ENCODE assay signal across 8 cellular contexts in the genomic region with DNA sequence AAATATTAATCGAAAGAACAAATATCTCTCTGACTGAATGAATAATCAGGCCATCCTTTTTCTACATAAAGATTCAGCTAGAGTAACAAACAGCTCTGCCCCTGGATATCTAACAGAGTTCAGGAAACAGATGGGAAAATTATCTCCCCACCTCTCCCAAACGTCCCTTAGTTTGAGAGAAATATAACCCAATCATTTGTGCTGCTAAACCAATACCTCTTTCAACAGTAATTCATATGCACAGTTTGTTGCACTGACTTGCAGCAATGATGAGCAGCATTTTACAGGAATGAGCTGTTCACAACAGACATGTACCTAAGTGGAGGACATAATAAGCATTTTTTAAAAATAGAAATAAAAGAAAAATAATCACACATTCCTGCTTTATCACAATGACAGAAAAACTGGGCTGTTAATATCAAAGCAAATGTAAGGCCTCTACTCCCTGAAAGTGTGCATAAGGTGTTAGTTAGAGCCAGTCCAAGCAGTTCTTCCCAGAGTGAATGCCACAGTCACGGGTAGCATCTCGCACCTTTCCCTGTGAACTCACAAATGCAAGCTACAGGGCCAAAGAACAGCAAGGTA. TPM values are rescaled to one million over a fixed set of nuclear protein-coding genes. Genes with fewer than 3 reads are reported as not detected.
DNase-seq lines count a peak whose midpoint lies in the region; TF ChIP-seq lines count a peak whose summit lies in the region.

No MANE protein-coding gene starts in this region.

- H3K9ac ChIP-seq in adipocyte (ENCODE audit: low read length), result peak overlapping the region; percentile 96

- H3K36me3 ChIP-seq in adipocyte (ENCODE audit: control insufficient read depth, insufficient read depth, low read length, severe bottlenecking), result no peaks in the 10 kb centered on the region
- H3K36me3 ChIP-seq in suprapubic skin, result no peaks in the 10 kb centered on the region

- DNase-seq in activated CD4-positive, alpha-beta T cell treated with anti-CD3 and anti-CD28 coated beads, Interleukin-2, amount 10 ng/mL, durations not matched to agents 7 days and 5 days, result no peak
- no peak for DNase-seq in activated CD4-positive, alpha-beta T cell treated with anti-CD3 and anti-CD28 coated beads, Interleukin-2, amount 50 U/mL, for 1 hour
- DNase-seq in adipocyte (ENCODE audit: low read depth), result no peak
- no peak for DNase-seq in immature natural killer cell
- no peak for DNase-seq in suprapubic skin (ENCODE audit: low spot score in 2 of 2)
- DNase-seq in stimulated activated naive CD4-positive, alpha-beta T cell treated with Interleukin-2 at 50 U/mL for 16 hours (lab: John Stamatoyannopoulos, UW), result no peak
- no peak for DNase-seq in AG08395 (ENCODE audit: low spot score)
- no peak for DNase-seq in hepatic stellate cell (ENCODE audit: low spot score)

- no peak for TF ChIP-seq CTCF in suprapubic skin (IDR thresholded peaks at IDR 0.05)

- H3K4me3 ChIP-seq in adipocyte (ENCODE audit: low read length) (peak overlapping the region; percentile 97), suprapubic skin (peak overlapping the region; percentile 79)

- 38% methylated on average over 4 of the region's 4 CpGs for WGBS in suprapubic skin

- POLR2A ChIA-PET in activated CD4-positive, alpha-beta T cell treated with anti-CD3 and anti-CD28 coated beads, Interleukin-2, amount 10 ng/mL, durations not matched to agents 7 days and 5 days (lab: Charles Lee), result no interaction called here

- CTCF ChIA-PET in activated CD4-positive, alpha-beta T cell treated with anti-CD3 and anti-CD28 coated beads, Interleukin-2, amount 10 ng/mL, durations not matched to agents 7 days and 5 days (lab: Charles Lee), result interaction anchor here (0.5 to 7.8 kb wide), 8 partner anchors 8 to 351 kb away, joined by 3 to 42 read pairs (median 3); no protein-coding TSS in a partner anchor

- H3K36me3 Mint-ChIP-seq in activated CD4-positive, alpha-beta T cell treated with anti-CD3 and anti-CD28 coated beads, Interleukin-2, amount 10 ng/mL, durations not matched to agents 7 days and 5 days (ENCODE audit: low read depth), result peaks cover 13% of the 10 kb centered on the region
- H3K36me3 Mint-ChIP-seq in immature natural killer cell, result no peaks in the 10 kb centered on the region

- TF ChIP-seq POLR2A in suprapubic skin (IDR thresholded peaks at IDR 0.05), result no peak

- no peaks in the 10 kb centered on the region for H3K27me3 ChIP-seq in adipocyte (replicated peaks; ENCODE audit: control insufficient read depth, insufficient read depth, low read length)
- no peaks in the 10 kb centered on the region for H3K27me3 ChIP-seq in suprapubic skin

- H3K27ac Mint-ChIP-seq in activated CD4-positive, alpha-beta T cell treated with anti-CD3 and anti-CD28 coated beads, Interleukin-2, amount 10 ng/mL, durations not matched to agents 7 days and 5 days, result no peak overlapping the region
- H3K27ac Mint-ChIP-seq in immature natural killer cell, result peak overlapping the region in 4 of 6 donors; percentile 55 to 94 (median 86)

- peak overlapping the region; percentile 92 for H3K4me3 Mint-ChIP-seq in activated CD4-positive, alpha-beta T cell treated with anti-CD3 and anti-CD28 coated beads, Interleukin-2, amount 10 ng/mL, durations not matched to agents 7 days and 5 days
- peak overlapping the region; percentile 92 to 96 (median 94) for H3K4me3 Mint-ChIP-seq in immature natural killer cell

- no peak for TF ChIP-seq EP300 in suprapubic skin (IDR thresholded peaks at IDR 0.05)

- H3K9me3 Mint-ChIP-seq in activated CD4-positive, alpha-beta T cell treated with anti-CD3 and anti-CD28 coated beads, Interleukin-2, amount 10 ng/mL, durations not matched to agents 7 days and 5 days, result peaks cover 2% of the 10 kb centered on the region
- no peaks in the 10 kb centered on the region for H3K9me3 Mint-ChIP-seq in immature natural killer cell

- H3K9me3 ChIP-seq in adipocyte (ENCODE audit: control insufficient read depth, low read length) (no peaks in the 10 kb centered on the region), suprapubic skin (no peaks in the 10 kb centered on the region)

- H3K27me3 Mint-ChIP-seq in activated CD4-positive, alpha-beta T cell treated with anti-CD3 and anti-CD28 coated beads, Interleukin-2, amount 10 ng/mL, durations not matched to agents 7 days and 5 days, result no peaks in the 10 kb centered on the region
- peaks cover 2 to 14% (median 5%) of the 10 kb centered on the region in 3 donors for H3K27me3 Mint-ChIP-seq in immature natural killer cell (ENCODE audit: low read depth in 3 of 3)

- H3K4me1 Mint-ChIP-seq in activated CD4-positive, alpha-beta T cell treated with anti-CD3 and anti-CD28 coated beads, Interleukin-2, amount 10 ng/mL, durations not matched to agents 7 days and 5 days, result peaks cover 49% of the 10 kb centered on the region
- H3K4me1 Mint-ChIP-seq in immature natural killer cell, result peaks cover 50 to 73% of the 10 kb centered on the region in 2 donors

- H3K27ac ChIP-seq in suprapubic skin, result peak overlapping the region; percentile 93

- H3K4me1 ChIP-seq in adipocyte (ENCODE audit: control insufficient read depth, insufficient read depth, low read length) (peaks cover 40% of the 10 kb centered on the region), suprapubic skin (peaks cover 52% of the 10 kb centered on the region)

RNA-seq across cellular contexts. Expression of a gene that starts 2.3 kb away (rescaled TPM):
- 10 to 100 TPM; 23.1 to 25.7 TPM for total RNA-seq in activated CD4-positive, alpha-beta T cell treated with anti-CD3 and anti-CD28 coated beads, Interleukin-2, amount 10 ng/mL, durations not matched to agents 7 days and 5 days
- polyA plus RNA-seq in immature natural killer cell, result 10 to 100 TPM; 10.8 to 21.6 (median 12.6) TPM
- 10 to 100 TPM; 10.9 to 24.5 (median 14.1) TPM for total RNA-seq in suprapubic skin
